Comparison of ENCODE assay signal across 27 cellular contexts in the genomic region with DNA sequence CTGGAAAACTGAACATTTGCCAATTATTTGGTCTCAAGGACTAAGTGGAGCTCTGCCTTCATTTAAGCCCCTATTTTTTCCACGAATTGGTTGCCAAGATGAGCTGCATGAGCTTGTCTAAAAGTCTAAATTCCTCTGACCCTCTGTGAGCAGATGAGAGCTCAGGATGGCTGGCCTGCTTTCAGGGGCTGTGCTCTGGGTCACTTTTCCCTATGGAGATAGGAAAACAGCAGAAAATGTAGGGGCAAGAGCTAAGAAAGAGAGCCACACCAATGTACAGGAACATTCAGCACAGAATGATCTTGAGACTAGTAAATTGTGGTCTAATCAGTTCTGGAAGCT.
"Had no signal": no experiment of that assay in that cellular context is flagged by ENCODE, and none has a peak within 500 bp of the region (broad histone marks: within the 10 kb centered on the region; RNA-seq: fewer than 3 reads in every experiment).

No MANE protein-coding gene starts in this region.

- H3K27me3 ChIP-seq: brain microvascular endothelial cell, heart left ventricle, right atrium auricular region, stomach, thyroid gland, upper lobe of right lung had no signal

- H3K4me1 ChIP-seq: esophagus muscularis mucosa, foreskin keratinocyte, parathyroid adenoma, right atrium auricular region, stomach, thyroid gland, upper lobe of right lung had no signal

- H2AFZ ChIP-seq: parathyroid adenoma had no signal

- H3K36me3 Mint-ChIP-seq: activated naive CD8-positive, alpha-beta T cell treated with anti-CD3 and anti-CD28 coated beads for 36 hours; immature natural killer cell; mesothelial cell of epicardium; naive thymus-derived CD4-positive, alpha-beta T cell; stimulated activated naive B cell treated with anti-CD40 and anti-IgM and Interleukin-4, amounts not matched to agents 10 μg/mL and 1 μg/mL and 100 μg/mL, for 72 hours had no signal

- H3K36me3 ChIP-seq: brain microvascular endothelial cell, esophagus muscularis mucosa, heart left ventricle, right atrium auricular region, stomach, thyroid gland, upper lobe of right lung had no signal

- H3K27me3 Mint-ChIP-seq: activated naive CD8-positive, alpha-beta T cell treated with anti-CD3 and anti-CD28 coated beads for 36 hours; naive thymus-derived CD4-positive, alpha-beta T cell had no signal

- H3K4me3 ChIP-seq: esophagus muscularis mucosa, heart left ventricle, right atrium auricular region, stomach, thyroid gland, upper lobe of right lung had no signal

- H3K27ac Mint-ChIP-seq: activated naive CD4-positive, alpha-beta T cell treated with anti-CD3 and anti-CD28 coated beads for 36 hours; activated naive CD8-positive, alpha-beta T cell treated with anti-CD3 and anti-CD28 coated beads for 36 hours; activated T-helper 1 cell treated with anti-CD3 and anti-CD28 coated beads, Interleukin-12 subunit alpha, Interleukin-12 subunit beta, Interleukin-2, Interleukin-4 antibody, amounts not matched to agents 30 ng/mL and 10 ng/mL and 1 ng/mL, durations not matched to agents 14 hours and 24 hours and 36 hours; immature natural killer cell; mesothelial cell of epicardium; naive thymus-derived CD4-positive, alpha-beta T cell; stimulated activated naive B cell treated with anti-CD40 and anti-IgM and Interleukin-4, amounts not matched to agents 10 μg/mL and 1 μg/mL and 100 μg/mL, for 72 hours had no signal

- H3K27ac ChIP-seq: brain microvascular endothelial cell, esophagus muscularis mucosa, foreskin keratinocyte, heart left ventricle, parathyroid adenoma, right atrium auricular region, stomach, thyroid gland, upper lobe of right lung had no signal

- H3K4me1 Mint-ChIP-seq: activated naive CD8-positive, alpha-beta T cell treated with anti-CD3 and anti-CD28 coated beads for 36 hours; naive thymus-derived CD4-positive, alpha-beta T cell; stimulated activated naive B cell treated with anti-CD40 and anti-IgM and Interleukin-4, amounts not matched to agents 10 μg/mL and 1 μg/mL and 100 μg/mL, for 72 hours had no signal

- ATAC-seq: naive thymus-derived CD4-positive, alpha-beta T cell had no signal

- DNase-seq: activated CD4-positive, alpha-beta T cell treated with anti-CD3 and anti-CD28 coated beads for 4 hours; activated CD8-positive, alpha-beta memory T cell treated with anti-CD3 and anti-CD28 coated beads, Interleukin-2, amount 50 U/mL, for 4 hours; activated effector memory CD4-positive, alpha-beta T cell treated with anti-CD3 and anti-CD28 coated beads, Interleukin-2, amount 50 U/mL, for 16 hours; activated T-cell treated with anti-CD3 and anti-CD28 coated beads, Interleukin-2, amount 50 U/mL, for 1 hour; amniotic stem cell; cortex of kidney; kidney; occipital lobe; stimulated activated CD4-positive, alpha-beta T cell treated with anti-CD3 and anti-CD28 coated beads, Interleukin-15, amount 100 ng/mL, for 24 hours; stimulated activated CD4-positive, alpha-beta T cell treated with anti-CD3 and anti-CD28 coated beads, Interleukin-2, amount 100 ng/mL, for 24 hours; stimulated activated naive B cell treated with anti-CD40 and anti-IgM and Interleukin-4, amounts not matched to agents 10 μg/mL and 1 μg/mL and 100 μg/mL, for 72 hours; thyroid gland; upper lobe of right lung had no signal

- H3K9me3 Mint-ChIP-seq: activated naive CD4-positive, alpha-beta T cell treated with anti-CD3 and anti-CD28 coated beads for 36 hours; activated naive CD8-positive, alpha-beta T cell treated with anti-CD3 and anti-CD28 coated beads for 36 hours; activated T-helper 1 cell treated with anti-CD3 and anti-CD28 coated beads, Interleukin-12 subunit alpha, Interleukin-12 subunit beta, Interleukin-2, Interleukin-4 antibody, amounts not matched to agents 30 ng/mL and 10 ng/mL and 1 ng/mL, durations not matched to agents 14 hours and 24 hours and 36 hours; neural crest cell; stimulated activated naive B cell treated with anti-CD40 and anti-IgM and Interleukin-4, amounts not matched to agents 10 μg/mL and 1 μg/mL and 100 μg/mL, for 72 hours had no signal

- H3K79me2 ChIP-seq: parathyroid adenoma had no signal

- H3K4me3 Mint-ChIP-seq: activated naive CD4-positive, alpha-beta T cell treated with anti-CD3 and anti-CD28 coated beads for 36 hours; activated naive CD8-positive, alpha-beta T cell treated with anti-CD3 and anti-CD28 coated beads for 36 hours; activated T-helper 1 cell treated with anti-CD3 and anti-CD28 coated beads, Interleukin-12 subunit alpha, Interleukin-12 subunit beta, Interleukin-2, Interleukin-4 antibody, amounts not matched to agents 30 ng/mL and 10 ng/mL and 1 ng/mL, durations not matched to agents 14 hours and 24 hours and 36 hours; mesothelial cell of epicardium; naive thymus-derived CD4-positive, alpha-beta T cell; neural crest cell; stimulated activated naive B cell treated with anti-CD40 and anti-IgM and Interleukin-4, amounts not matched to agents 10 μg/mL and 1 μg/mL and 100 μg/mL, for 72 hours had no signal

- H3K9ac ChIP-seq: parathyroid adenoma had no signal

- FAIRE-seq: kidney had no signal

- H3K9me3 ChIP-seq: esophagus muscularis mucosa, heart left ventricle, right atrium auricular region, stomach, thyroid gland, upper lobe of right lung had no signal
